Comparison of ENCODE assay signal across 8 cellular contexts in genomic region chr14:106308839-106309389, GRCh38.
DNase-seq lines count a peak whose midpoint lies in the region; ATAC-seq and TF ChIP-seq lines count a peak whose summit lies in the region.

No MANE protein-coding gene starts in this region.

- H3K4me3 ChIP-seq in coronary artery, result no peak overlapping the region
- H3K4me3 ChIP-seq in retinal pigment epithelial cell (ENCODE audit: low read length), result no peak overlapping the region
- H3K4me3 ChIP-seq in tibial artery, result no peak overlapping the region

- peak; percentile 92 for ATAC-seq in GM19455 (IDR thresholded peaks at IDR 0.05; ENCODE audit: unreplicated experiment)

- H3K36me3 ChIP-seq in tibial artery, result no peaks in the 10 kb centered on the region

- DNase-seq in Caki2 (ENCODE audit: low read depth) (peak; percentile 16), HK-2 (ENCODE audit: unreplicated experiment) (peak; percentile 13), coronary artery (ENCODE audit: low spot score) (no peak), retinal pigment epithelial cell (ENCODE audit: low read depth) (no peak), tibial artery (no peak), putamen (ENCODE audit: low spot score) (no peak)
- peak; percentile 48 for DNase-seq in activated CD4-positive, CD25-positive, alpha-beta regulatory T cell treated with anti-CD3 and anti-CD28 coated beads, Interleukin-2, amount 50 U/mL, for 16 hours (ENCODE audit: low read depth, low spot score)

- peak; percentile 16 for TF ChIP-seq CTCF in coronary artery (IDR thresholded peaks at IDR 0.05)
- TF ChIP-seq CTCF in retinal pigment epithelial cell (conservative IDR thresholded peaks at IDR 0.05; ENCODE audit: low read depth, low read length), result peak; percentile 45
- no peak for TF ChIP-seq CTCF in tibial artery (IDR thresholded peaks at IDR 0.05)

- H3K4me1 ChIP-seq in tibial artery, result no peaks in the 10 kb centered on the region

- H3K27ac ChIP-seq in coronary artery, result no peak overlapping the region
- H3K27ac ChIP-seq in tibial artery, result no peak overlapping the region

- H3K9me3 ChIP-seq in tibial artery, result no peaks in the 10 kb centered on the region

- intact Hi-C loops in tibial artery (cut with DNase I; ENCODE audit: low total_unique reads), result no loop called here

- H3K27me3 ChIP-seq in tibial artery, result no peaks in the 10 kb centered on the region

- in situ Hi-C loops in Caki2 (cut with HindIII; ENCODE audit: low pct_unique_long_range_greater_than_20kb, low sequenced_read_pairs), result no loop called here

Comparison
In these comparisons a context has a peak if more than half of its experiments do, and no peak if none do; other contexts are left out.
1. DNase-seq: peak in Caki2 (single experiment), HK-2 (single experiment) and activated CD4-positive, CD25-positive, alpha-beta regulatory T cell treated with anti-CD3 and anti-CD28 coated beads, Interleukin-2, amount 50 U/mL, for 16 hours (single experiment); none in coronary artery (single experiment), retinal pigment epithelial cell (single experiment), tibial artery (0 of 2) and putamen (single experiment).
2. CTCF ChIP-seq: peak in coronary artery (single experiment) and retinal pigment epithelial cell (single experiment); none in tibial artery (0 of 2).